8 cellular contexts compared by ENCODE assay signal in genomic region chr22:50731811-50732624, GRCh38. TPM values are rescaled to one million over a fixed set of nuclear protein-coding genes. Genes with fewer than 3 reads are reported as not detected.
A peak's percentile ranks its signal among the peaks of the same experiment; 100 is the strongest.
DNase-seq lines count a peak whose midpoint lies in the region; ATAC-seq and TF ChIP-seq lines count a peak whose summit lies in the region.

No MANE protein-coding gene starts in this region.

- TF ChIP-seq POLR2A in adrenal gland (IDR thresholded peaks at IDR 0.05), result no peak

- H3K9me3 ChIP-seq in BE2C (no peaks in the 10 kb centered on the region), adrenal gland (replicated peaks in 1 of 3) (no peaks in the 10 kb centered on the region), right atrium auricular region (no peaks in the 10 kb centered on the region)

- 29 to 63% (median 37%) methylated on average over 5 to 32 of the region's 32 CpGs for WGBS in adrenal gland, 4 donors

- no peak overlapping the region for H3K27ac ChIP-seq in HL-60 (replicated peaks)
- H3K27ac ChIP-seq in adrenal gland, result no peak overlapping the region
- H3K27ac ChIP-seq in right atrium auricular region, result no peak overlapping the region

- intact Hi-C loops in adrenal gland (cut with DNase I), result no loop called here

- H3K4me3 ChIP-seq in BE2C (ENCODE audit: low read depth, low read length), result no peak overlapping the region
- no peak overlapping the region for H3K4me3 ChIP-seq in HL-60 (replicated peaks; ENCODE audit: insufficient read depth, low read length)
- no peak overlapping the region for H3K4me3 ChIP-seq in adrenal gland
- no peak overlapping the region for H3K4me3 ChIP-seq in right atrium auricular region

- DNase-seq in BE2C (peak; percentile 65), HL-60 (ENCODE audit: low read depth in 1 of 2, low spot score in 1 of 2) (peak; percentile 39 to 60), SW480 (ENCODE audit: low spot score) (peak; percentile 61), adrenal gland (peak in 6 of 7 donors; percentile 16 to 52 (median 34)), right atrium auricular region (ENCODE audit: low spot score) (no peak)
- peak; percentile 36 to 49 for DNase-seq in stimulated activated CD4-positive, alpha-beta T cell treated with anti-CD3 and anti-CD28 coated beads, Interleukin-15, amount 100 ng/mL, for 48 hours (ENCODE audit: low read depth in 2 of 2)

- H3K27me3 ChIP-seq in BE2C, result no peaks in the 10 kb centered on the region; the same call in 1 of the 2 replicates
- no peaks in the 10 kb centered on the region for H3K27me3 ChIP-seq in HL-60 (ENCODE audit: insufficient read depth, poor library complexity, severe bottlenecking)
- H3K27me3 ChIP-seq in adrenal gland, result peaks cover 16% of the 10 kb centered on the region
- peaks cover 0 to 10% of the 10 kb centered on the region in 2 donors for H3K27me3 ChIP-seq in right atrium auricular region

- H3K4me1 ChIP-seq in BE2C (peaks cover 3% of the 10 kb centered on the region; the same call in 1 of the 2 replicates), adrenal gland (replicated peaks in 1 of 2) (no peaks in the 10 kb centered on the region), right atrium auricular region (peaks cover 0 to 13% of the 10 kb centered on the region in 2 donors)

- ATAC-seq in GM21515 (IDR thresholded peaks at IDR 0.05; ENCODE audit: unreplicated experiment) (no peak), HG03565 (IDR thresholded peaks at IDR 0.05; ENCODE audit: unreplicated experiment) (no peak)

- H3K36me3 ChIP-seq in BE2C (no peaks in the 10 kb centered on the region), adrenal gland (replicated peaks in 1 of 2) (no peaks in the 10 kb centered on the region), right atrium auricular region (peaks cover 6% of the 10 kb centered on the region)

- peak; percentile 85 for TF ChIP-seq CTCF in BE2C (IDR thresholded peaks at IDR 0.05; ENCODE audit: low read depth, low read length)
- peak; percentile 85 for TF ChIP-seq CTCF in HL-60 (IDR thresholded peaks at IDR 0.05; ENCODE audit: insufficient read depth, low read length)
- TF ChIP-seq CTCF in adrenal gland (IDR thresholded peaks at IDR 0.05), result peak; percentile 49 to 81 (median 66)
- TF ChIP-seq CTCF in right atrium auricular region (IDR thresholded peaks at IDR 0.05), result peak; percentile 42 to 71

RNA-seq across cellular contexts. Expression of gene ACR, which starts 6.0 kb away (rescaled TPM):
- not detected for polyA plus RNA-seq in BE2C (2012; ENCODE audit: insufficient read depth, insufficient read length, low read depth)
- total RNA-seq in adrenal gland (1 to 10 TPM in 1 of 8 donors, under 1 TPM in 4, not detected in 3; 0.28 to 1.3 (median 0.46) TPM), right atrium auricular region (under 1 TPM in 1 of 2 donors, not detected in 1; 0.39 TPM)
- polyA plus RNA-seq in adrenal gland, result 1 to 10 TPM in 1 of 3 donors, under 1 TPM in 2; 0.13 to 1.5 (median 0.61) TPM

RNA-seq across cellular contexts. Expression of gene RABL2B, which starts 51.4 kb away (rescaled TPM):
- polyA plus RNA-seq in BE2C (2012; ENCODE audit: insufficient read depth, insufficient read length, low read depth), result 34.0 TPM
- total RNA-seq in adrenal gland (10 to 100 TPM; 10.1 to 31.5 (median 15.8) TPM), right atrium auricular region (1 to 10 TPM; 4.3 to 9.9 TPM)
- polyA plus RNA-seq in adrenal gland, result 10 to 100 TPM; 16.7 to 33.9 (median 18.8) TPM

RNA-seq across cellular contexts. Expression of gene SHANK3, which starts 59.4 kb away (rescaled TPM):
- polyA plus RNA-seq in BE2C (2012; ENCODE audit: insufficient read depth, insufficient read length, low read depth), result 3.3 TPM
- 10 to 100 TPM in 3 of 8 donors, 1 to 10 TPM in 5; 5.4 to 26.1 (median 9.8) TPM for total RNA-seq in adrenal gland
- 10 to 100 TPM in 2 of 3 donors, under 1 TPM in 1; 0.88 to 44.0 (median 21.3) TPM for polyA plus RNA-seq in adrenal gland
- 10 to 100 TPM in 1 of 2 donors, 1 to 10 TPM in 1; 8.2 to 12.3 TPM for total RNA-seq in right atrium auricular region
